In genomic region chrX:71367396-71367795, GRCh38 we compare ENCODE assay signal across 8 cellular contexts. TPM values are rescaled to one million over a fixed set of nuclear protein-coding genes. Genes with fewer than 3 reads are reported as not detected.
A peak's percentile ranks its signal among the peaks of the same experiment; 100 is the strongest.
DNase-seq lines count a peak whose midpoint lies in the region; ATAC-seq and TF ChIP-seq lines count a peak whose summit lies in the region.

No MANE protein-coding gene starts in this region.

- in situ Hi-C loops in HAP-1 (cut with MboI; ENCODE audit: low sequenced_read_pairs): no loop called here

- H3K36me3 Mint-ChIP-seq in activated CD4-positive, alpha-beta memory T cell treated with anti-CD3 and anti-CD28 coated beads, Interleukin-2, amount 10 ng/mL, durations not matched to agents 7 days and 5 days (ENCODE audit: low read depth): peaks cover 33% of the 10 kb centered on the region
- no peaks in the 10 kb centered on the region for H3K36me3 Mint-ChIP-seq in glutamatergic neuron (ENCODE audit: unreplicated experiment)

- H3K27me3 Mint-ChIP-seq in activated CD4-positive, alpha-beta memory T cell treated with anti-CD3 and anti-CD28 coated beads, Interleukin-2, amount 10 ng/mL, durations not matched to agents 7 days and 5 days: no peaks in the 10 kb centered on the region
- peaks cover 1% of the 10 kb centered on the region for H3K27me3 Mint-ChIP-seq in glutamatergic neuron (ENCODE audit: unreplicated experiment)

- CTCF ChIA-PET in activated CD4-positive, alpha-beta memory T cell treated with anti-CD3 and anti-CD28 coated beads, Interleukin-2, amount 10 ng/mL, durations not matched to agents 7 days and 5 days (lab: Charles Lee): no interaction called here

- ATAC-seq in HG02678 (IDR thresholded peaks at IDR 0.05; ENCODE audit: unreplicated experiment) (no peak), HG02759 (IDR thresholded peaks at IDR 0.05; ENCODE audit: unreplicated experiment) (no peak)

- POLR2A ChIA-PET in activated CD4-positive, alpha-beta memory T cell treated with anti-CD3 and anti-CD28 coated beads, Interleukin-2, amount 10 ng/mL, durations not matched to agents 7 days and 5 days (lab: Charles Lee): interaction anchor here (1.0 to 2.6 kb wide), 7 partner anchors 31 to 184 kb away, joined by 3 to 101 read pairs (median 21); partner anchors contain the start of genes OGT and ZMYM3

- H3K36me3 ChIP-seq in HAP-1 (replicated peaks): peaks cover 38% of the 10 kb centered on the region

- peak overlapping the region; percentile 68 for H3K4me3 ChIP-seq in HAP-1

- H3K9me3 ChIP-seq in HAP-1: no peaks in the 10 kb centered on the region

- peak overlapping the region; percentile 99 for H3K27ac Mint-ChIP-seq in activated CD4-positive, alpha-beta memory T cell treated with anti-CD3 and anti-CD28 coated beads, Interleukin-2, amount 10 ng/mL, durations not matched to agents 7 days and 5 days
- H3K27ac Mint-ChIP-seq in glutamatergic neuron (ENCODE audit: unreplicated experiment): peak overlapping the region; percentile 93

- peak overlapping the region; percentile 92 for H3K4me3 Mint-ChIP-seq in activated CD4-positive, alpha-beta memory T cell treated with anti-CD3 and anti-CD28 coated beads, Interleukin-2, amount 10 ng/mL, durations not matched to agents 7 days and 5 days
- peak overlapping the region; percentile 98 for H3K4me3 Mint-ChIP-seq in glutamatergic neuron (ENCODE audit: unreplicated experiment)

- TF ChIP-seq CTCF in glutamatergic neuron (IDR thresholded peaks at IDR 0.05; ENCODE audit: partially characterized antibody, unreplicated experiment): no peak

- H3K4me1 Mint-ChIP-seq in activated CD4-positive, alpha-beta memory T cell treated with anti-CD3 and anti-CD28 coated beads, Interleukin-2, amount 10 ng/mL, durations not matched to agents 7 days and 5 days: peaks cover 33% of the 10 kb centered on the region
- peaks cover 6% of the 10 kb centered on the region for H3K4me1 Mint-ChIP-seq in glutamatergic neuron (ENCODE audit: low read depth, unreplicated experiment)

- DNase-seq in HAP-1 (ENCODE audit: low spot score in 2 of 2) (peak in 1 of 2 experiments; percentile 21), glutamatergic neuron (no peak), MV-4-11 (lab: John Stamatoyannopoulos, UW) (no peak), NCI-H510A (lab: John Stamatoyannopoulos, UW) (no peak)
- peak; percentile 19 for DNase-seq in activated CD4-positive, alpha-beta memory T cell treated with anti-CD3 and anti-CD28 coated beads, Interleukin-2, amount 10 ng/mL, durations not matched to agents 7 days and 5 days
- DNase-seq in stimulated activated CD4-positive, alpha-beta T cell treated with anti-CD3 and anti-CD28 coated beads, Interleukin-15, amount 100 ng/mL, for 24 hours: peak; percentile 30

- peaks cover 10% of the 10 kb centered on the region for H3K4me1 ChIP-seq in HAP-1

- H3K27me3 ChIP-seq in HAP-1 (ENCODE audit: low read depth): no peaks in the 10 kb centered on the region

- H3K9me3 Mint-ChIP-seq in activated CD4-positive, alpha-beta memory T cell treated with anti-CD3 and anti-CD28 coated beads, Interleukin-2, amount 10 ng/mL, durations not matched to agents 7 days and 5 days: no peaks in the 10 kb centered on the region
- H3K9me3 Mint-ChIP-seq in glutamatergic neuron (ENCODE audit: unreplicated experiment): peaks cover 7% of the 10 kb centered on the region

RNA-seq across cellular contexts. Expression of gene TAF1, which starts 1.2 kb away (rescaled TPM):
- total RNA-seq in activated CD4-positive, alpha-beta memory T cell treated with anti-CD3 and anti-CD28 coated beads, Interleukin-2, amount 10 ng/mL, durations not matched to agents 7 days and 5 days: 10 to 100 TPM; 29.0 to 33.0 TPM
- total RNA-seq in glutamatergic neuron (ENCODE audit: unreplicated experiment): 42.1 TPM

Comparison
In these comparisons a context has a peak if more than half of its experiments do, and no peak if none do; other contexts are left out.
1. DNase-seq: peak in activated CD4-positive, alpha-beta memory T cell treated with anti-CD3 and anti-CD28 coated beads, Interleukin-2, amount 10 ng/mL, durations not matched to agents 7 days and 5 days (single experiment) and stimulated activated CD4-positive, alpha-beta T cell treated with anti-CD3 and anti-CD28 coated beads, Interleukin-15, amount 100 ng/mL, for 24 hours (single experiment); none in glutamatergic neuron (single experiment), MV-4-11 (single experiment) and NCI-H510A (single experiment).